Comparison of ENCODE assay signal across 11 cellular contexts in genomic region chr3:46109635-46110005, GRCh38.
DNase-seq lines count a peak whose midpoint lies in the region; ATAC-seq and TF ChIP-seq lines count a peak whose summit lies in the region.
"Had no signal": no experiment of that assay in that cellular context is flagged by ENCODE, and none has a peak within 500 bp of the region (broad histone marks: within the 10 kb centered on the region; RNA-seq: fewer than 3 reads in every experiment).

No MANE protein-coding gene starts in this region.

- peaks cover 46% of the 10 kb centered on the region for H3K27me3 Mint-ChIP-seq in activated T-cell treated with anti-CD3 and anti-CD28 coated beads, Interleukin-2, amount 50 U/mL, for 72 hours (ENCODE audit: low read depth)

- H3K27ac Mint-ChIP-seq in activated T-cell treated with anti-CD3 and anti-CD28 coated beads, Interleukin-2, amount 50 U/mL, for 72 hours = peak overlapping the region; percentile 70

- ATAC-seq in activated T-cell treated with anti-CD3 and anti-CD28 coated beads, Interleukin-2, amount 50 U/mL, for 72 hours (replicated peaks in 1 of 2) = peak; percentile 16 to 28
- ATAC-seq in upper lobe of left lung (ENCODE audit: low FRiP score in 2 of 2) = no peak

- H3K36me3 Mint-ChIP-seq in activated T-cell treated with anti-CD3 and anti-CD28 coated beads, Interleukin-2, amount 50 U/mL, for 72 hours (ENCODE audit: insufficient read depth in 2 of 2) = peaks cover 0 to 2% of the 10 kb centered on the region in 2 donors

- H3K4me1 Mint-ChIP-seq in activated T-cell treated with anti-CD3 and anti-CD28 coated beads, Interleukin-2, amount 50 U/mL, for 72 hours (ENCODE audit: low read depth) = peaks cover 37% of the 10 kb centered on the region

- DNase-seq in activated T-cell treated with anti-CD3 and anti-CD28 coated beads, Interleukin-2, amount 50 U/mL, for 72 hours = no peak
- DNase-seq in activated T-cell treated with anti-CD3 and anti-CD28 coated beads for 4 hours (no peak), SJSA1 (ENCODE audit: low read depth in 1 of 2, low spot score in 2 of 2) (no peak), fibroblast of villous mesenchyme (ENCODE audit: low read depth) (peak; percentile 43), upper lobe of left lung (no peak), hippocampal formation (lab: John Stamatoyannopoulos, UW) (no peak), substantia nigra (lab: John Stamatoyannopoulos, UW) (no peak)
- no peak for DNase-seq in effector CD4-positive, alpha-beta T cell
- DNase-seq: GOT3, NCI-H1048, testis had no signal

- 37 to 81% methylated on average over 2 of the region's 2 CpGs for WGBS in upper lobe of left lung, 2 donors

- H3K36me3 ChIP-seq in SJSA1 = no peaks in the 10 kb centered on the region
- H3K36me3 ChIP-seq in upper lobe of left lung = no peaks in the 10 kb centered on the region

- no peaks in the 10 kb centered on the region for H3K9me3 ChIP-seq in SJSA1 (replicated peaks)
- no peaks in the 10 kb centered on the region for H3K9me3 ChIP-seq in upper lobe of left lung
- H3K9me3 ChIP-seq: testis had no signal

- TF ChIP-seq EP300 in upper lobe of left lung (IDR thresholded peaks at IDR 0.05) = no peak

- H3K4me1 ChIP-seq in SJSA1 (replicated peaks) = peaks cover 70% of the 10 kb centered on the region
- peaks cover 20 to 42% (median 39%) of the 10 kb centered on the region in 4 donors for H3K4me1 ChIP-seq in upper lobe of left lung

- no peaks in the 10 kb centered on the region for H3K9me3 Mint-ChIP-seq in activated T-cell treated with anti-CD3 and anti-CD28 coated beads, Interleukin-2, amount 50 U/mL, for 72 hours

- H3K4me3 Mint-ChIP-seq in activated T-cell treated with anti-CD3 and anti-CD28 coated beads, Interleukin-2, amount 50 U/mL, for 72 hours = peak overlapping the region in 1 of 2 donors; percentile 28

- peak overlapping the region; percentile 51; the same call in 1 of the 2 replicates for H3K27ac ChIP-seq in SJSA1
- peak overlapping the region in 3 of 4 donors; percentile 37 to 79 (median 73) for H3K27ac ChIP-seq in upper lobe of left lung
- H3K27ac ChIP-seq in substantia nigra (ENCODE audit: low read depth, low read length, poor library complexity, severe bottlenecking) = no peak overlapping the region
- H3K27ac ChIP-seq: testis had no signal

- H3K27me3 ChIP-seq in SJSA1 (replicated peaks) (no peaks in the 10 kb centered on the region), upper lobe of left lung (no peaks in the 10 kb centered on the region)
- H3K27me3 ChIP-seq: testis had no signal

- no peak for TF ChIP-seq CTCF in fibroblast of villous mesenchyme (IDR thresholded peaks at IDR 0.05; ENCODE audit: insufficient read depth, low read depth, low read length)
- no peak for TF ChIP-seq CTCF in upper lobe of left lung (IDR thresholded peaks at IDR 0.05)

- no peak for TF ChIP-seq POLR2A in upper lobe of left lung (IDR thresholded peaks at IDR 0.05)

- H3K4me3 ChIP-seq in SJSA1 = no peak overlapping the region
- no peak overlapping the region for H3K4me3 ChIP-seq in fibroblast of villous mesenchyme (ENCODE audit: low read depth, low read length)
- H3K4me3 ChIP-seq in upper lobe of left lung = no peak overlapping the region
- H3K4me3 ChIP-seq: testis had no signal

Comparison
In these comparisons a context has a peak if more than half of its experiments do, and no peak if none do; other contexts are left out.
1. ATAC-seq: peak in activated T-cell treated with anti-CD3 and anti-CD28 coated beads, Interleukin-2, amount 50 U/mL, for 72 hours (2 of 2); none in upper lobe of left lung (0 of 2).